ENCODE assay signal across 18 cellular contexts in genomic region chr11:126843096-126843495, GRCh38.
A peak's percentile ranks its signal among the peaks of the same experiment; 100 is the strongest.
DNase-seq lines count a peak whose midpoint lies in the region; ATAC-seq and TF ChIP-seq lines count a peak whose summit lies in the region.
"Had no signal": no experiment of that assay in that cellular context is flagged by ENCODE, and none has a peak within 500 bp of the region (broad histone marks: within the 10 kb centered on the region; RNA-seq: fewer than 3 reads in every experiment).

No MANE protein-coding gene starts in this region.

- WGBS in mesenchymal stem cell: 58% methylated on average over 5 of the region's 5 CpGs
- WGBS in suprapubic skin: 71% methylated on average over 5 of the region's 5 CpGs

- H3K4me1 ChIP-seq in mesenchymal stem cell (ENCODE audit: control insufficient read depth, insufficient read depth, low read depth, low read length): peaks cover 16% of the 10 kb centered on the region
- H3K4me1 ChIP-seq in suprapubic skin: no peaks in the 10 kb centered on the region

- H3K4me3 ChIP-seq in kidney epithelial cell (ENCODE audit: low read depth, low read length) (no peak overlapping the region), mesenchymal stem cell (ENCODE audit: insufficient read depth in 1 of 2, low read depth in 1 of 2, low read length in 2 of 2) (no peak overlapping the region), suprapubic skin (no peak overlapping the region)
- H3K4me3 ChIP-seq: GM12878, GM23338, K562 had no signal

- H3K27me3 ChIP-seq in kidney epithelial cell (ENCODE audit: control insufficient read depth, insufficient read depth, low read length) (no peaks in the 10 kb centered on the region), mesenchymal stem cell (ENCODE audit: control insufficient read depth in 1 of 2, insufficient read depth in 1 of 2, low read length in 2 of 2) (no peaks in the 10 kb centered on the region), suprapubic skin (no peaks in the 10 kb centered on the region)

- H2BK120ac ChIP-seq in mesenchymal stem cell (ENCODE audit: low read depth, low read length): no peak overlapping the region

- in situ Hi-C loops in Caki2 (cut with HindIII; ENCODE audit: low pct_unique_long_range_greater_than_20kb, low sequenced_read_pairs): no loop called here

- H4K91ac ChIP-seq in mesenchymal stem cell (ENCODE audit: low read length): no peak overlapping the region

- H3K79me1 ChIP-seq in mesenchymal stem cell (replicated peaks; ENCODE audit: low read length, poor library complexity, severe bottlenecking): peaks cover 9% of the 10 kb centered on the region

- H3K9me3 ChIP-seq in mesenchymal stem cell (ENCODE audit: control insufficient read depth, low read length) (no peaks in the 10 kb centered on the region), suprapubic skin (no peaks in the 10 kb centered on the region)

- H3K36me3 ChIP-seq in kidney epithelial cell (ENCODE audit: control insufficient read depth, insufficient read depth, low read length) (no peaks in the 10 kb centered on the region), mesenchymal stem cell (ENCODE audit: control insufficient read depth in 1 of 2, insufficient read depth in 2 of 2, low read depth in 1 of 2, low read length in 2 of 2) (no peaks in the 10 kb centered on the region), suprapubic skin (no peaks in the 10 kb centered on the region)

- H3K4me2 ChIP-seq in mesenchymal stem cell (ENCODE audit: low read length, poor library complexity, severe bottlenecking): no peak overlapping the region
- H3K4me2 ChIP-seq: GM23338 had no signal

- TF ChIP-seq POLR2A in suprapubic skin (IDR thresholded peaks at IDR 0.05): no peak

- TF ChIP-seq CTCF in kidney epithelial cell (IDR thresholded peaks at IDR 0.05; ENCODE audit: insufficient read depth, low read length, poor library complexity, severe bottlenecking) (no peak), suprapubic skin (IDR thresholded peaks at IDR 0.05) (no peak)

- no peak overlapping the region for H3K4ac ChIP-seq in mesenchymal stem cell (ENCODE audit: low read depth in 1 of 2, low read length in 2 of 2)

- no peak overlapping the region for H2AK5ac ChIP-seq in mesenchymal stem cell (ENCODE audit: low read length, severe bottlenecking)

- H3K27ac ChIP-seq in mesenchymal stem cell (ENCODE audit: low read length, poor library complexity, severe bottlenecking) (peak overlapping the region; percentile 19), suprapubic skin (no peak overlapping the region)

- H3K23ac ChIP-seq in mesenchymal stem cell (ENCODE audit: low read length in 2 of 2): no peak overlapping the region

- no peak for TF ChIP-seq EP300 in suprapubic skin (IDR thresholded peaks at IDR 0.05)

- no peak overlapping the region for H3K18ac ChIP-seq in mesenchymal stem cell (ENCODE audit: low read depth in 1 of 2, low read length in 2 of 2)

- no peak overlapping the region for H3K14ac ChIP-seq in mesenchymal stem cell (ENCODE audit: low read length in 2 of 2)

- H2BK15ac ChIP-seq in mesenchymal stem cell (ENCODE audit: low read depth, poor library complexity, severe bottlenecking): no peak overlapping the region

- H4K8ac ChIP-seq in mesenchymal stem cell (ENCODE audit: low read length): no peak overlapping the region

- no peak overlapping the region for H3K9ac ChIP-seq in mesenchymal stem cell (ENCODE audit: low read length)

- H2AFZ ChIP-seq in mesenchymal stem cell (ENCODE audit: low read depth, low read length): no peak overlapping the region
- H2AFZ ChIP-seq: GM23338 had no signal

- no peak overlapping the region for H2BK12ac ChIP-seq in mesenchymal stem cell (ENCODE audit: low read length in 2 of 2)

- DNase-seq in Caki2 (ENCODE audit: low read depth) (peak; percentile 66), kidney epithelial cell (ENCODE audit: low read depth) (peak; percentile 77), mesenchymal stem cell (no peak), suprapubic skin (ENCODE audit: low spot score in 2 of 2) (no peak)
- no peak for DNase-seq in activated T-cell treated with anti-CD3 and anti-CD28 coated beads, Interleukin-2, amount 50 U/mL, for 1 hour
- DNase-seq: AML-193; CD8-positive, alpha-beta T cell; DMS 273 treated with DMSO at 0.1 percent for 48 hours; DMS53; DND-41; EL; HCEC 1CT; IMR-90 had no signal

- H2BK5ac ChIP-seq in mesenchymal stem cell (ENCODE audit: low read depth, low read length, poor library complexity, severe bottlenecking): no peak overlapping the region

- no peak for ATAC-seq in GM18861 (IDR thresholded peaks at IDR 0.05; ENCODE audit: unreplicated experiment)
- ATAC-seq in HG03432 (IDR thresholded peaks at IDR 0.05; ENCODE audit: unreplicated experiment): no peak
- ATAC-seq: CD8-positive, alpha-beta T cell; GM12878; GM23338; K562 had no signal

Comparison
In these comparisons a context has a peak if more than half of its experiments do, and no peak if none do; other contexts are left out.
1. DNase-seq: peak in Caki2 (single experiment) and kidney epithelial cell (single experiment); none in mesenchymal stem cell (single experiment), suprapubic skin (0 of 2) and activated T-cell treated with anti-CD3 and anti-CD28 coated beads, Interleukin-2, amount 50 U/mL, for 1 hour (single experiment).